In the genomic region with DNA sequence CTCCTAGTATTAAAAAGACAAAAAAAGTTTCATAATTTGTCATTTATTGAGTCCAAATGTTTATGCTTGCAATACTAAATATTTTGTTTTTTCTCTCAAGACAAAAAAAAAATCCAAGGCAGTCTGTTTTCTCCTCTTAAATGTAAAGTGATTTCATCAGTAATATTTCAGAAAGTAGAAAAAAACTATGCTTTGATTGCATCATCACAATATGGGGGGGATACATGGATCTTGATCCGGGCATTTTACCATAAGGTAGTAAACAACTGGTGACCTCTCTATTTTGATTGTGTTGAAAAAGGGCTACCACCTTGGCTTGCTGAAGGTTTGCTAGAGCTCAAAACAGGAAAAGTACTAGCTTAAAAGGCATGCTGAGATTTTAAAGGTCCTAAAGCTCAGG, we compare ENCODE assay signal across 29 cellular contexts.
"Had no signal": no experiment of that assay in that cellular context is flagged by ENCODE, and none has a peak within 500 bp of the region (broad histone marks: within the 10 kb centered on the region; RNA-seq: fewer than 3 reads in every experiment).

No MANE protein-coding gene starts in this region.

- DNase-seq: activated B cell treated with CpG ODN at 0.5 μM for 24 hours; activated CD4-positive, alpha-beta T cell treated with anti-CD3 and anti-CD28 coated beads for 48 hours; activated CD4-positive, alpha-beta T cell treated with anti-CD3 and anti-CD28 coated beads, Interleukin-2, amount 50 U/mL, for 1 hour; activated CD4-positive, alpha-beta T cell treated with anti-CD3 and anti-CD28 coated beads, Interleukin-2, amount 50 U/mL, for 48 hours; activated CD8-positive, alpha-beta memory T cell treated with anti-CD3 and anti-CD28 coated beads for 24 hours; activated CD8-positive, alpha-beta T cell treated with anti-CD3 and anti-CD28 coated beads for 36 hours; activated effector memory CD4-positive, alpha-beta T cell treated with Interleukin-2 at 50 U/mL for 16 hours; activated gamma-delta T cell treated with Interleukin-2 at 50 U/mL for 16 hours; activated naive CD4-positive, alpha-beta T cell treated with anti-CD3 and anti-CD28 coated beads, Interleukin-2, amount 50 U/mL, for 16 hours; activated naive CD4-positive, alpha-beta T cell treated with Interleukin-2 at 50 U/mL for 16 hours; activated T-cell treated with anti-CD3 and anti-CD28 coated beads, Interleukin-2, amount 50 U/mL, for 4 hours; amniotic stem cell; anterior cingulate cortex; brain microvascular endothelial cell; effector CD8-positive, alpha-beta T cell; foreskin fibroblast; glutamatergic neuron; heart left ventricle; T-cell; T1000; WERI-Rb-1 had no signal

- H3K4me3 Mint-ChIP-seq: activated B cell treated with CpG ODN at 0.5 μM for 24 hours; activated CD8-positive, alpha-beta T cell treated with anti-CD3 and anti-CD28 coated beads for 36 hours; activated naive CD8-positive, alpha-beta T cell; activated T-cell treated with anti-CD3 and anti-CD28 coated beads, Interleukin-2, amount 50 U/mL, for 4 hours; activated T-helper 17 cell treated with anti-CD3 and anti-CD28 coated beads, Interleukin-2, amount 50 U/mL, for 72 hours; central memory CD8-positive, alpha-beta T cell; T-cell; T-helper 1 cell treated with Interleukin-12 subunit alpha and Interleukin-12 subunit beta and Interleukin-4 antibody, amounts not matched to agents 30 μg/mL and 1 μg/mL, for 36 hours; T-helper 2 cell treated with Interferon-gamma antibody and Interleukin-4, amounts not matched to agents 5 μg/mL and 100 μg/mL, for 36 hours had no signal

- ATAC-seq: activated CD4-positive, CD25-positive, alpha-beta regulatory T cell treated with anti-CD3 and anti-CD28 coated beads, Interleukin-2, amount 50 U/mL, for 24 hours; activated CD8-positive, alpha-beta T cell treated with anti-CD3 and anti-CD28 coated beads for 36 hours; activated T-cell treated with anti-CD3 and anti-CD28 coated beads, Interleukin-2, amount 50 U/mL, for 4 hours; activated T-helper 17 cell treated with anti-CD3 and anti-CD28 coated beads, Interleukin-2, amount 50 U/mL, for 72 hours; esophagus mucosa; heart left ventricle; T-cell had no signal

- H3K4me1 ChIP-seq: heart left ventricle had no signal

- H3K27ac Mint-ChIP-seq: activated B cell treated with CpG ODN at 0.5 μM for 24 hours; activated CD8-positive, alpha-beta T cell treated with anti-CD3 and anti-CD28 coated beads for 36 hours; activated naive CD8-positive, alpha-beta T cell; activated T-helper 17 cell treated with anti-CD3 and anti-CD28 coated beads, Interleukin-2, amount 50 U/mL, for 72 hours; T-cell; T-helper 1 cell treated with Interleukin-12 subunit alpha and Interleukin-12 subunit beta and Interleukin-4 antibody, amounts not matched to agents 30 μg/mL and 1 μg/mL, for 36 hours; T-helper 2 cell treated with Interferon-gamma antibody and Interleukin-4, amounts not matched to agents 5 μg/mL and 100 μg/mL, for 36 hours had no signal

- H3K27me3 ChIP-seq: brain microvascular endothelial cell, heart left ventricle had no signal

- H3K4me1 Mint-ChIP-seq: activated B cell treated with CpG ODN at 0.5 μM for 24 hours; activated T-helper 17 cell treated with anti-CD3 and anti-CD28 coated beads, Interleukin-2, amount 50 U/mL, for 72 hours; central memory CD8-positive, alpha-beta T cell; T-cell had no signal

- H3K36me3 ChIP-seq: brain microvascular endothelial cell had no signal

- H3K4me3 ChIP-seq: coronary artery, heart left ventricle had no signal

- H3K9me3 ChIP-seq: heart left ventricle had no signal

- H3K27me3 Mint-ChIP-seq: activated B cell treated with CpG ODN at 0.5 μM for 24 hours; activated CD8-positive, alpha-beta T cell treated with anti-CD3 and anti-CD28 coated beads for 36 hours; activated naive CD8-positive, alpha-beta T cell; activated T-helper 17 cell treated with anti-CD3 and anti-CD28 coated beads, Interleukin-2, amount 50 U/mL, for 72 hours; central memory CD8-positive, alpha-beta T cell; T-cell had no signal
